21 cellular contexts compared by ENCODE assay signal in genomic region chr12:34286483-34286882, GRCh38.
"Had no signal": no experiment of that assay in that cellular context is flagged by ENCODE, and none has a peak within 500 bp of the region (broad histone marks: within the 10 kb centered on the region; RNA-seq: fewer than 3 reads in every experiment).

No MANE protein-coding gene starts in this region.

- H3K27me3 ChIP-seq: pancreas, sigmoid colon, spleen, testis, thyroid gland, transverse colon, upper lobe of left lung, vagina had no signal

- H3K4me1 Mint-ChIP-seq: naive thymus-derived CD8-positive, alpha-beta T cell; stimulated activated effector memory CD8-positive, alpha-beta T cell treated with anti-CD3 and anti-CD28 coated beads, Interleukin-12 subunit alpha, Interleukin-12 subunit beta, amount 100 ng/mL, for 72 hours had no signal

- H3K27ac Mint-ChIP-seq: naive thymus-derived CD8-positive, alpha-beta T cell; stimulated activated effector memory CD8-positive, alpha-beta T cell treated with anti-CD3 and anti-CD28 coated beads, Interleukin-12 subunit alpha, Interleukin-12 subunit beta, amount 100 ng/mL, for 72 hours; stimulated activated naive CD8-positive, alpha-beta T cell treated with anti-CD3 and anti-CD28 coated beads, Interleukin-15, Interleukin-2, amounts not matched to agents 100 ng/mL and 50 ng/mL, for 24 hours had no signal

- H3K27ac ChIP-seq: lower lobe of right lung, pancreas, prostate gland, sigmoid colon, spleen, testis, thyroid gland, transverse colon, upper lobe of left lung, vagina had no signal

- H3K27me3 Mint-ChIP-seq: stimulated activated naive CD8-positive, alpha-beta T cell treated with anti-CD3 and anti-CD28 coated beads, Interleukin-15, Interleukin-2, amounts not matched to agents 100 ng/mL and 50 ng/mL, for 24 hours had no signal

- H3K4me3 ChIP-seq: lower lobe of right lung, pancreas, prostate gland, sigmoid colon, spleen, testis, thyroid gland, transverse colon, upper lobe of left lung, vagina had no signal

- H3K9me3 ChIP-seq: prostate gland, testis, thyroid gland, vagina had no signal

- ATAC-seq: lower lobe of right lung; naive thymus-derived CD8-positive, alpha-beta T cell; pancreas; right cardiac atrium; stimulated activated effector memory CD8-positive, alpha-beta T cell treated with anti-CD3 and anti-CD28 coated beads, Interleukin-12 subunit alpha, Interleukin-12 subunit beta, amount 100 ng/mL, for 72 hours had no signal

- DNase-seq: hypothalamus; lower lobe of right lung; mammary epithelial cell; mesenchymal stem cell; naive thymus-derived CD8-positive, alpha-beta T cell; retina; right cardiac atrium; sigmoid colon; small intestine; stimulated activated CD4-positive, alpha-beta T cell treated with anti-CD3 and anti-CD28 coated beads, Interleukin-4, amount 100 ng/mL, for 24 hours; stimulated activated naive CD4-positive, alpha-beta T cell; testis; thyroid gland; transverse colon; upper lobe of left lung had no signal

- H3K36me3 ChIP-seq: lower lobe of right lung, pancreas, prostate gland, sigmoid colon, spleen, thyroid gland, transverse colon, upper lobe of left lung, vagina had no signal

- H3K4me3 Mint-ChIP-seq: naive thymus-derived CD8-positive, alpha-beta T cell; stimulated activated effector memory CD8-positive, alpha-beta T cell treated with anti-CD3 and anti-CD28 coated beads, Interleukin-12 subunit alpha, Interleukin-12 subunit beta, amount 100 ng/mL, for 72 hours; stimulated activated naive CD8-positive, alpha-beta T cell treated with anti-CD3 and anti-CD28 coated beads, Interleukin-15, Interleukin-2, amounts not matched to agents 100 ng/mL and 50 ng/mL, for 24 hours had no signal

- H3K4me1 ChIP-seq: lower lobe of right lung, pancreas, prostate gland, sigmoid colon, spleen, testis, thyroid gland, transverse colon, upper lobe of left lung, vagina had no signal

- H3K36me3 Mint-ChIP-seq: stimulated activated effector memory CD8-positive, alpha-beta T cell treated with anti-CD3 and anti-CD28 coated beads, Interleukin-12 subunit alpha, Interleukin-12 subunit beta, amount 100 ng/mL, for 72 hours had no signal
